In genomic region chr7:28708033-28708451, GRCh38 we compare ENCODE assay signal across 1 cellular context.
TF ChIP-seq lines count a peak whose summit lies in the region.

No MANE protein-coding gene starts in this region.

TF ChIP-seq in HEK293, 187 proteins besides CTCF, POLR2A, EP300 and RAD21 (continued from another document):
- TF ChIP-seq TRIM28 (IDR thresholded peaks at IDR 0.05; ENCODE audit: borderline replicate concordance, low read length) = peak; percentile 20; the same call in 1 of the 2 replicates
- no peak for TF ChIP-seq ZNF391 (tag by site-specific recombination; IDR thresholded peaks at IDR 0.05; ENCODE audit: borderline replicate concordance, low read depth)
- TF ChIP-seq PRDM10 (tag by site-specific recombination; IDR thresholded peaks at IDR 0.05) = peak; percentile 16; the same call in 1 of the 2 replicates
- no peak for TF ChIP-seq IKZF3 (tag by site-specific recombination; IDR thresholded peaks at IDR 0.05)
TF ChIP-seq in HEK293: peak in this region for 20.
